ENCODE assay signal across 1 cellular context in genomic region chr16:12433691-12434390, GRCh38.
TF ChIP-seq lines count a peak whose summit lies in the region.

No MANE protein-coding gene starts in this region.

TF ChIP-seq in HEK293T, 16 proteins besides CTCF, POLR2A, EP300 and RAD21 (continued from another document):
- TF ChIP-seq PKNOX1 (IDR thresholded peaks at IDR 0.05): no peak
- no peak for TF ChIP-seq SP1 (IDR thresholded peaks at IDR 0.05)
TF ChIP-seq in HEK293T: peak in this region for 0.
